Comparison of ENCODE assay signal across 10 cellular contexts in genomic region chr7:35738889-35739288, GRCh38.
"Had no signal": no experiment of that assay in that cellular context is flagged by ENCODE, and none has a peak within 500 bp of the region (broad histone marks: within the 10 kb centered on the region; RNA-seq: fewer than 3 reads in every experiment).

No MANE protein-coding gene starts in this region.

- H3K27ac ChIP-seq: HL-60, KMS-11 had no signal

- DNase-seq: H7, HFFc6, Karpas-422, KBM-7 had no signal

- H3K36me3 ChIP-seq: HAP-1 had no signal

- H3K4me2 ChIP-seq: GM23338, KMS-11 had no signal

- ATAC-seq: GM23338, HCT116, HepG2 had no signal

- FAIRE-seq: HepG2 had no signal

- H2AFZ ChIP-seq: GM23338 had no signal

- H3K9ac ChIP-seq: KMS-11 had no signal

- H3K4me3 ChIP-seq: GM23338, HAP-1 had no signal

- H3K4me1 ChIP-seq: HAP-1 had no signal

- H3K9me3 ChIP-seq: HAP-1 had no signal
